ENCODE assay signal across 7 cellular contexts in the genomic region with DNA sequence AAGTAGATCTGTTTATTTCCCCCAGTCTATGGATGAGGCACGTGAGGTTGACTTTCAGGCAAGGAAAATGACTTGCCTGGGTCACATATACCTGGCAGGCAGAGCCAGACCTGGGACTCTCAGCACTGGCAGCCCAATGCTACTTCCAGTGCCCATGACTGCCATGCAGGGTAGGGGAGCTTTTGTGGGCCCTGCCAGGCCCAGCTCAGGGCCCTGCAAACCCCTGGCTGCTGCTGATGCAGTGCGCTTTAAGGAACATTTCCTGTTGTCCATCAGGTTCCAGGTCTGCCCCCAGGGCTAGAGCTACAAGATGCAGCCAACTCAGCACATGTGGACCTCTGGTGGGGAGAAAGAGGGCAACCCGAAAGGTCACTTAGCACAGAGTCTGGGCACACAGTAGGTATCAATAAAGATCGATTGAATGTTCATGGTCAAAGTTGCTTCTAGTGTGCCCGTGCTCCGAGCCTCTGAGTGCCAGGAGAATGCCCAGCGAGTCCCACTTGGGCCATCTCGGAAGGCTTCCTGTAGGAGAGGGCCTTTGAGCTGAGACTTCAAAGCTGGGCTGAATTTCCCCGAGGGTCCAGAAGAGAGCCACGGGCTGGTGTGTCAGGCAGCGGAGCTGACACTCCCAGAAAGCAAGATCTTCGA. TPM values are rescaled to one million over a fixed set of nuclear protein-coding genes. Genes with fewer than 3 reads are reported as not detected.
DNase-seq lines count a peak whose midpoint lies in the region; ATAC-seq and TF ChIP-seq lines count a peak whose summit lies in the region.

No MANE protein-coding gene starts in this region.

- H3K56ac ChIP-seq in H9 (ENCODE audit: insufficient read length, low read depth, low read length): no peak overlapping the region

- H4K20me1 ChIP-seq in H9 (ENCODE audit: control insufficient read depth, insufficient read depth, insufficient read length): no peaks in the 10 kb centered on the region

- no peak overlapping the region for H2BK20ac ChIP-seq in H9 (ENCODE audit: low read depth, low read length, poor library complexity, severe bottlenecking)

- H2BK15ac ChIP-seq in H9 (ENCODE audit: low read depth, low read length): no peak overlapping the region

- H3K36me3 ChIP-seq in WERI-Rb-1 (no peaks in the 10 kb centered on the region), heart right ventricle (no peaks in the 10 kb centered on the region)

- H3K9me3 Mint-ChIP-seq in H9: peaks cover 0 to 2% of the 10 kb centered on the region in 2 experiments; a peak in 1 of 5 replicates
- H3K9me3 Mint-ChIP-seq in stimulated activated effector memory CD8-positive, alpha-beta T cell treated with anti-CD3 and anti-CD28 coated beads, Interleukin-12 subunit alpha, Interleukin-12 subunit beta, amount 100 ng/mL, for 72 hours: no peaks in the 10 kb centered on the region

- H3K9me3 ChIP-seq in H9 (ENCODE audit: control insufficient read depth, low read depth, low read length): no peaks in the 10 kb centered on the region
- H3K9me3 ChIP-seq in WERI-Rb-1 (ENCODE audit: severe bottlenecking): no peaks in the 10 kb centered on the region
- no peaks in the 10 kb centered on the region for H3K9me3 ChIP-seq in heart right ventricle

- H3K27me3 Mint-ChIP-seq in H9 (ENCODE audit: low read depth): peaks cover 87% of the 10 kb centered on the region

- TF ChIP-seq CTCF in H9 (conservative IDR thresholded peaks at IDR 0.05) (no peak), WERI-Rb-1 (IDR thresholded peaks at IDR 0.05; ENCODE audit: low read depth, low read length) (no peak), heart right ventricle (IDR thresholded peaks at IDR 0.05) (no peak)

- DNase-seq in H9: peak; percentile 49
- peak; percentile 8 for DNase-seq in WERI-Rb-1
- DNase-seq in heart right ventricle: no peak
- DNase-seq in stimulated activated effector memory CD8-positive, alpha-beta T cell treated with anti-CD3 and anti-CD28 coated beads, Interleukin-12 subunit alpha, Interleukin-12 subunit beta, amount 100 ng/mL, for 72 hours (ENCODE audit: low spot score in 2 of 2): no peak
- no peak for DNase-seq in dermis blood vessel endothelial cell

- no peak overlapping the region for H3K14ac ChIP-seq in H9 (ENCODE audit: insufficient read depth, low read length)

- peaks cover 9 to 20% of the 10 kb centered on the region in 2 experiments for H3K4me1 Mint-ChIP-seq in H9
- peaks cover 73% of the 10 kb centered on the region for H3K4me1 Mint-ChIP-seq in stimulated activated effector memory CD8-positive, alpha-beta T cell treated with anti-CD3 and anti-CD28 coated beads, Interleukin-12 subunit alpha, Interleukin-12 subunit beta, amount 100 ng/mL, for 72 hours

- no peaks in the 10 kb centered on the region for H3K4me1 ChIP-seq in H9 (ENCODE audit: insufficient read depth, low read length)
- H3K4me1 ChIP-seq in heart right ventricle: peaks cover 0 to 15% (median 9%) of the 10 kb centered on the region in 9 donors

- no peaks in the 10 kb centered on the region for H3K79me2 ChIP-seq in H9 (ENCODE audit: insufficient read depth, low read length)

- H4K5ac ChIP-seq in H9 (ENCODE audit: insufficient read length, low read depth, low read length): no peak overlapping the region

- no peaks in the 10 kb centered on the region; a peak in 1 of 7 replicates for H3K36me3 Mint-ChIP-seq in H9 (ENCODE audit: insufficient read depth in 1 of 3, low read depth in 3 of 3)
- H3K36me3 Mint-ChIP-seq in stimulated activated effector memory CD8-positive, alpha-beta T cell treated with anti-CD3 and anti-CD28 coated beads, Interleukin-12 subunit alpha, Interleukin-12 subunit beta, amount 100 ng/mL, for 72 hours: peaks cover 45% of the 10 kb centered on the region

- H3K79me1 ChIP-seq in H9 (ENCODE audit: insufficient read depth, low read depth, low read length, poor library complexity, severe bottlenecking): no peaks in the 10 kb centered on the region

- H2BK5ac ChIP-seq in H9 (ENCODE audit: insufficient read length, low read length): no peak overlapping the region

- H3K27ac Mint-ChIP-seq in H9: no peak overlapping the region
- peak overlapping the region; percentile 84 for H3K27ac Mint-ChIP-seq in stimulated activated effector memory CD8-positive, alpha-beta T cell treated with anti-CD3 and anti-CD28 coated beads, Interleukin-12 subunit alpha, Interleukin-12 subunit beta, amount 100 ng/mL, for 72 hours

- H3K9ac ChIP-seq in H9 (ENCODE audit: extremely low read depth, insufficient read length, low read length): no peak overlapping the region

- H3T11ph ChIP-seq in H9 (ENCODE audit: low read length): no peak overlapping the region

- H3K27ac ChIP-seq in H9 (ENCODE audit: insufficient read length, low read depth, low read length) (no peak overlapping the region), WERI-Rb-1 (no peak overlapping the region), heart right ventricle (peak overlapping the region in 1 of 10 donors; percentile 82)

- peak overlapping the region; percentile 67 for H3K4me2 ChIP-seq in H9 (ENCODE audit: insufficient read depth, insufficient read length, low read length)

- H3K18ac ChIP-seq in H9 (ENCODE audit: insufficient read length, low read depth, low read length): no peak overlapping the region

- no peak overlapping the region for H4K8ac ChIP-seq in H9 (replicated peaks; ENCODE audit: insufficient read length, low read depth, low read length)

- ATAC-seq in heart right ventricle (no peak), HG03196 (IDR thresholded peaks at IDR 0.05; ENCODE audit: unreplicated experiment) (no peak), HG02840 (IDR thresholded peaks at IDR 0.05; ENCODE audit: low FRiP score, unreplicated experiment) (no peak)
- ATAC-seq in stimulated activated effector memory CD8-positive, alpha-beta T cell treated with anti-CD3 and anti-CD28 coated beads, Interleukin-12 subunit alpha, Interleukin-12 subunit beta, amount 100 ng/mL, for 72 hours: no peak

- no CpG with 5 or more reads among the region's 12 CpGs for WGBS in H9 (ENCODE audit: extremely low coverage, insufficient read length, low lambda C conversion rate)
- 45 to 48% methylated on average over 12 of the region's 12 CpGs for WGBS in heart right ventricle, 2 donors

- no peak overlapping the region for H4K91ac ChIP-seq in H9 (ENCODE audit: insufficient read length, low read depth, low read length)

- no peak overlapping the region for H2BK120ac ChIP-seq in H9 (ENCODE audit: low read depth, low read length, poor library complexity, severe bottlenecking)

- H3K4me3 Mint-ChIP-seq in H9: peak overlapping the region; percentile 52 to 84
- H3K4me3 Mint-ChIP-seq in stimulated activated effector memory CD8-positive, alpha-beta T cell treated with anti-CD3 and anti-CD28 coated beads, Interleukin-12 subunit alpha, Interleukin-12 subunit beta, amount 100 ng/mL, for 72 hours: peak overlapping the region; percentile 99

- H3K23ac ChIP-seq in H9 (ENCODE audit: insufficient read length, low read depth, low read length): no peak overlapping the region

- no peak overlapping the region for H3K4ac ChIP-seq in H9 (ENCODE audit: low read depth, low read length)

- H3K27me3 ChIP-seq in H9 (ENCODE audit: insufficient read depth, low read length): peaks cover 26% of the 10 kb centered on the region
- H3K27me3 ChIP-seq in WERI-Rb-1 (ENCODE audit: insufficient read depth, low read depth, severe bottlenecking): peaks cover 12% of the 10 kb centered on the region
- peaks cover 14 to 79% (median 57%) of the 10 kb centered on the region in 7 donors for H3K27me3 ChIP-seq in heart right ventricle

- H2BK12ac ChIP-seq in H9 (ENCODE audit: insufficient read length, low read depth, low read length): no peak overlapping the region

- H2AK5ac ChIP-seq in H9 (ENCODE audit: insufficient read length, low read length): no peak overlapping the region

- intact Hi-C loops in heart right ventricle (cut with DNase I): loop anchor here in 1 of 10 donors (10.0 kb wide), 1 partner anchor 58 kb away; no protein-coding TSS in a partner anchor

- H3K23me2 ChIP-seq in H9 (ENCODE audit: insufficient read length, low read depth, low read length, poor library complexity, severe bottlenecking): peaks cover 9% of the 10 kb centered on the region

- H2AFZ ChIP-seq in H9 (ENCODE audit: low read length): no peak overlapping the region

- peak overlapping the region; percentile 57 for H3K4me3 ChIP-seq in WERI-Rb-1 (ENCODE audit: low read depth, low read length)
- H3K4me3 ChIP-seq in heart right ventricle: peak overlapping the region in 7 of 10 donors; percentile 40 to 59 (median 47)

RNA-seq across cellular contexts. Expression of a gene that starts 0.5 kb away (rescaled TPM):
- total RNA-seq in H9 (2021): not detected in 2 replicates
- 1 to 10 TPM in 1 of 10 donors, under 1 TPM in 5, not detected in 4; 0.11 to 2.0 (median 0.29) TPM for total RNA-seq in heart right ventricle
- under 1 TPM; 0.07 to 0.15 TPM for polyA plus RNA-seq in heart right ventricle
- total RNA-seq in dermis blood vessel endothelial cell: not detected in 2 replicates

RNA-seq across cellular contexts. Expression of a gene that starts 38.6 kb away (rescaled TPM):
- total RNA-seq in H9 (2021): 33.2 and 33.6 TPM in 2 replicates
- 10 to 100 TPM in 9 of 10 donors, 1 to 10 TPM in 1; 8.4 to 19.9 (median 12.6) TPM for total RNA-seq in heart right ventricle
- polyA plus RNA-seq in heart right ventricle: 10 to 100 TPM in 1 of 2 donors, 1 to 10 TPM in 1; 9.9 to 27.9 TPM
- 14.8 and 20.2 TPM in 2 replicates for total RNA-seq in dermis blood vessel endothelial cell

Comparison
In these comparisons a context has a peak if more than half of its experiments do, and no peak if none do; other contexts are left out.
1. DNase-seq: peak in H9 (single experiment) and WERI-Rb-1 (single experiment); none in heart right ventricle (0 of 2), stimulated activated effector memory CD8-positive, alpha-beta T cell treated with anti-CD3 and anti-CD28 coated beads, Interleukin-12 subunit alpha, Interleukin-12 subunit beta, amount 100 ng/mL, for 72 hours (0 of 2) and dermis blood vessel endothelial cell (single experiment).